Comparison of ENCODE assay signal across 14 cellular contexts in the genomic region with DNA sequence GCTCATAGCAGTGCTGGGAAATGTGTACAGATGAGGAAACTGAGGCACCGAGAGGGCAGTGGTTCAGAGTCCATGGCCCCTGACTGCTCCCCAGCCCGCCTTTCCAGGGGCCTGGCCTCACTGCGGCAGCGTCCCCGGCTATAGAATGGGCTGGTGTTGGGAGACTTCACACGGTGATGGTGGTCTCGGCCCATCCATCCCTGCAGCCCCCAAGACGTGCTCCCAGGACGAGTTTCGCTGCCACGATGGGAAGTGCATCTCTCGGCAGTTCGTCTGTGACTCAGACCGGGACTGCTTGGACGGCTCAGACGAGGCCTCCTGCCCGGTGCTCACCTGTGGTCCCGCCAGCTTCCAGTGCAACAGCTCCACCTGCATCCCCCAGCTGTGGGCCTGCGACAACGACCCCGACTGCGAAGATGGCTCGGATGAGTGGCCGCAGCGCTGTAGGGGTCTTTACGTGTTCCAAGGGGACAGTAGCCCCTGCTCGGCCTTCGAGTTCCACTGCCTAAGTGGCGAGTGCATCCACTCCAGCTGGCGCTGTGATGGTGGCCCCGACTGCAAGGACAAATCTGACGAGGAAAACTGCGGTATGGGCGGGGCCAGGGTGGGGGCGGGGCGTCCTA.
"Had no signal": no experiment of that assay in that cellular context is flagged by ENCODE, and none has a peak within 500 bp of the region (broad histone marks: within the 10 kb centered on the region; RNA-seq: fewer than 3 reads in every experiment).

No MANE protein-coding gene starts in this region.

- H3K4me2 ChIP-seq: hepatocyte had no signal

- H3K27ac Mint-ChIP-seq: activated naive CD8-positive, alpha-beta T cell; dendritic cell treated with granulocyte-macrophage colony-stimulating factor and Interleukin-4, amounts not matched to agents 40 ng/mL and 50 ng/mL, for 4 days; naive thymus-derived CD8-positive, alpha-beta T cell had no signal

- DNase-seq: activated effector memory CD4-positive, alpha-beta T cell treated with anti-CD3 and anti-CD28 coated beads, Interleukin-2, amount 50 U/mL, for 16 hours; activated T-cell treated with anti-CD3 and anti-CD28 coated beads, Interleukin-2, amount 50 U/mL, for 1 hour; cerebellar nuclear complex; kidney glomerular epithelial cell; naive thymus-derived CD8-positive, alpha-beta T cell; nucleus accumbens; psoas muscle; stimulated activated CD4-positive, alpha-beta T cell treated with anti-CD3 and anti-CD28 coated beads, Interleukin-4, amount 100 ng/mL, for 1 hour; T-helper 2 cell; tibial artery had no signal

- H3K9me3 ChIP-seq: psoas muscle, tibial artery had no signal

- H3K27me3 ChIP-seq: hepatocyte, tibial artery had no signal

- ATAC-seq: naive thymus-derived CD8-positive, alpha-beta T cell; psoas muscle had no signal

- H3K4me1 ChIP-seq: psoas muscle, tibial artery had no signal

- H3K4me3 Mint-ChIP-seq: activated naive CD8-positive, alpha-beta T cell; dendritic cell treated with granulocyte-macrophage colony-stimulating factor and Interleukin-4, amounts not matched to agents 40 ng/mL and 50 ng/mL, for 4 days; naive thymus-derived CD8-positive, alpha-beta T cell had no signal

- H3K4me3 ChIP-seq: hepatocyte, lung, psoas muscle, tibial artery had no signal

- H2AFZ ChIP-seq: hepatocyte had no signal

- H3K9me3 Mint-ChIP-seq: dendritic cell treated with granulocyte-macrophage colony-stimulating factor and Interleukin-4, amounts not matched to agents 40 ng/mL and 50 ng/mL, for 4 days; naive thymus-derived CD8-positive, alpha-beta T cell had no signal

- H3K27me3 Mint-ChIP-seq: activated naive CD8-positive, alpha-beta T cell; dendritic cell treated with granulocyte-macrophage colony-stimulating factor and Interleukin-4, amounts not matched to agents 40 ng/mL and 50 ng/mL, for 4 days; naive thymus-derived CD8-positive, alpha-beta T cell had no signal

- H3K27ac ChIP-seq: hepatocyte, psoas muscle, tibial artery had no signal
